ENCODE assay signal across 10 cellular contexts in genomic region chr15:70974004-70974832, GRCh38.
DNase-seq lines count a peak whose midpoint lies in the region; ATAC-seq and TF ChIP-seq lines count a peak whose summit lies in the region.
"Had no signal": no experiment of that assay in that cellular context is flagged by ENCODE, and none has a peak within 500 bp of the region (broad histone marks: within the 10 kb centered on the region; RNA-seq: fewer than 3 reads in every experiment).

No MANE protein-coding gene starts in this region.

- no peaks in the 10 kb centered on the region for H3K9me3 ChIP-seq in psoas muscle

- no peaks in the 10 kb centered on the region for H3K9me3 Mint-ChIP-seq in endothelial cell (ENCODE audit: unreplicated experiment)

- DNase-seq in NCI-H526 treated with DMSO at 0.1 percent for 48 hours (lab: John Stamatoyannopoulos, UW) (peak; percentile 25), endothelial cell (ENCODE audit: low spot score) (no peak), psoas muscle (no peak), GDM1 (lab: John Stamatoyannopoulos, UW) (no peak), NCI-H2196 (lab: John Stamatoyannopoulos, UW; ENCODE audit: unreplicated experiment) (no peak), GM20000 (ENCODE audit: low spot score) (no peak)
- DNase-seq in central memory CD4-positive, alpha-beta T cell = no peak
- DNase-seq: activated T-cell treated with anti-CD3 and anti-CD28 coated beads for 4 hours had no signal

- no peak for ATAC-seq in psoas muscle

- intact Hi-C loops in psoas muscle (cut with DNase I) = no loop called here

- WGBS in psoas muscle, 3 donors = 74 to 86% (median 75%) methylated on average over 5 of the region's 5 CpGs

- H3K27ac Mint-ChIP-seq in endothelial cell (ENCODE audit: unreplicated experiment) = no peak overlapping the region

- no peak overlapping the region for H3K27ac ChIP-seq in psoas muscle
- H3K27ac ChIP-seq: HL-60 had no signal

- H3K36me3 Mint-ChIP-seq in endothelial cell (ENCODE audit: low read depth, unreplicated experiment) = no peaks in the 10 kb centered on the region

- H3K4me1 ChIP-seq in psoas muscle = no peaks in the 10 kb centered on the region

- H3K36me3 ChIP-seq in psoas muscle (ENCODE audit: insufficient read depth in 1 of 2, low read depth in 1 of 2) = no peaks in the 10 kb centered on the region

- no peaks in the 10 kb centered on the region for H3K27me3 Mint-ChIP-seq in endothelial cell (ENCODE audit: unreplicated experiment)

- TF ChIP-seq CTCF in GM12872 (IDR thresholded peaks at IDR 0.05; ENCODE audit: insufficient read depth, low read depth, low read length) = peak; percentile 30; the same call in 1 of the 3 replicates
- TF ChIP-seq CTCF in endothelial cell (IDR thresholded peaks at IDR 0.05; ENCODE audit: unreplicated experiment) = peak; percentile 58
- peak; percentile 20 for TF ChIP-seq CTCF in psoas muscle (IDR thresholded peaks at IDR 0.05)
- TF ChIP-seq CTCF in GM20000 (IDR thresholded peaks at IDR 0.05; ENCODE audit: extremely low read depth, missing control alignments) = no peak

- H3K4me3 Mint-ChIP-seq in endothelial cell (ENCODE audit: unreplicated experiment) = no peak overlapping the region

- H3K4me1 Mint-ChIP-seq in endothelial cell (ENCODE audit: unreplicated experiment) = no peaks in the 10 kb centered on the region

- H3K4me3 ChIP-seq in psoas muscle = no peak overlapping the region

- H3K27me3 ChIP-seq in psoas muscle (ENCODE audit: insufficient read depth in 3 of 3, low read length in 2 of 3) = no peaks in the 10 kb centered on the region
